ENCODE assay signal across 35 cellular contexts in genomic region chr17:65739026-65739425, GRCh38.
"Had no signal": no experiment of that assay in that cellular context is flagged by ENCODE, and none has a peak within 500 bp of the region (broad histone marks: within the 10 kb centered on the region; RNA-seq: fewer than 3 reads in every experiment).

No MANE protein-coding gene starts in this region.

- H3K4me3 ChIP-seq: MG63 had no signal

- DNase-seq: Karpas-422, Kasumi-1, MG63, MM.1S, MV-4-11, NCI-H1048, NCI-H1092, NCI-H1092 treated with DMSO at 0.1 percent for 48 hours, NCI-H1105, NCI-H1105 treated with DMSO at 0.1 percent for 48 hours, NCI-H1417, NCI-H1417 treated with DMSO at 0.1 percent for 48 hours, NCI-H1436, NCI-H1436 treated with DMSO at 0.1 percent for 48 hours, NCI-H146, NCI-H1694, NCI-H1694 treated with DMSO at 0.1 percent for 48 hours, NCI-H187, NCI-H187 treated with DMSO at 0.1 percent for 48 hours, NCI-H1930, NCI-H2029, NCI-H2029 treated with DMSO at 0.1 percent for 48 hours, NCI-H2081, NCI-H2081 treated with DMSO at 0.1 percent for 48 hours, NCI-H2107, NCI-H2171, NCI-H2171 treated with DMSO at 0.1 percent for 48 hours, NCI-H2227 treated with DMSO at 0.1 percent for 48 hours, NCI-H226, NCI-H345, NCI-H446, NCI-H446 treated with DMSO at 0.1 percent for 48 hours, NCI-H510A, NCI-H510A treated with DMSO at 0.1 percent for 48 hours, NCI-H524 treated with DMSO at 0.1 percent for 48 hours had no signal

- H3K9me3 ChIP-seq: MG63 had no signal

- H3K36me3 ChIP-seq: MG63 had no signal

- H3K27me3 ChIP-seq: MG63 had no signal
